ENCODE assay signal across 7 cellular contexts in the genomic region with DNA sequence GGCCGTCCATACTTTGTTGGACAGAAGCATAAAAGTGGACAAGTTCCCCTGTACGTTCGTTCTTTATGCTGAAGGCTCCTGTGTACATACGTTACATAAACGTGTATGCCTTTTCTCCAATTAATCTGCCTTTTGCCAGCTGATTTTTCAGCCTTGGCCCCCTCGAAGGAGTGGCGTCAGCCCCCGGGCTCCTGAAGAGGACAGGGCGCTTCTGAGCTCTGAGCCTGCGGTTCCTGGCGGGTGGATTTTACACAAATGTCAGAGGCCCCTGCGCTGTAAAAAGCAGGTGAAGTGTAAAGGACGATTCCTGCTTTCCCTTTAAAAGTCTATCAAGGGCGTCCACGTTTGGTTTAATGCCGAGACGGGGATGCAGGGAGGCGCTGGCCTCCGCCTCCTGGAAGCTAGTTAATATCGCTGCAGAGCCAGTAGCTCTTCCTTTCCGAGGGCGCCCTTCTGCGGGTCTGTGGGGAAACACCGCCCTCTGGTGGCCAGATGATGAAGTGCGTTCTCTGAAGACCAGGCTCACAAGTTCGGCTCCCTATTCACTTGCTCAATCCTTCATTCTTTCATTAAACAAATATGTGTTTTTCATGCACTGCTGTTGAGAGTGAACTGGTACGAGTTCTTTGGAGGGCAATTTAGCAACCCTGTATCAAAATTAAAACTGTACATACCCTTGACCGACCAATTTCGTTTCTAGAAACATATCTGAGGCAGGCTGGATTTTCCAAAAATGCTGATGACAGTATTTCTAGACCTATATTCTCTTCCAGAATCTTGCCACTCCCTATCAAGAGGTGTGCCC.
DNase-seq lines count a peak whose midpoint lies in the region; ATAC-seq and TF ChIP-seq lines count a peak whose summit lies in the region.

No MANE protein-coding gene starts in this region.

- peaks cover 10% of the 10 kb centered on the region for H3K4me1 Mint-ChIP-seq in neural progenitor cell
- peaks cover 9% of the 10 kb centered on the region for H3K4me1 Mint-ChIP-seq in stimulated activated naive CD8-positive, alpha-beta T cell treated with anti-CD3 and anti-CD28 coated beads, Interleukin-15, amount 100 ng/mL, for 72 hours

- peak overlapping the region; percentile 57 for H3K4me2 ChIP-seq in neural progenitor cell

- DNase-seq in Panc1 (ENCODE audit: low read depth, low spot score) (peak; percentile 57), fibroblast of peridontal ligament (ENCODE audit: extremely low read depth) (peak; percentile 89), neural progenitor cell (ENCODE audit: low spot score) (peak; percentile 86)
- peak; percentile 86 to 88 for DNase-seq in activated T-cell treated with anti-CD3 and anti-CD28 coated beads, Interleukin-2, amount 50 U/mL, for 48 hours
- DNase-seq in stimulated activated naive CD8-positive, alpha-beta T cell treated with anti-CD3 and anti-CD28 coated beads, Interleukin-15, amount 100 ng/mL, for 72 hours = peak; percentile 76 to 77

- TF ChIP-seq CTCF in GM12875 (IDR thresholded peaks at IDR 0.05; ENCODE audit: borderline replicate concordance, insufficient read depth, low read depth, low read length) (peak; percentile 91), Panc1 (IDR thresholded peaks at IDR 0.05) (peak; percentile 90), neural progenitor cell (IDR thresholded peaks at IDR 0.05) (peak; percentile 97)

- H3K79me2 ChIP-seq in neural progenitor cell (ENCODE audit: low read depth) = no peaks in the 10 kb centered on the region

- CTCF ChIA-PET in Panc1 (lab: Charles Lee) = interaction anchor here (0.5 to 1.8 kb wide), 10 partner anchors 31 to 1119 kb away, joined by 3 to 23 read pairs (median 4); no protein-coding TSS in a partner anchor

- peaks cover 7% of the 10 kb centered on the region for H3K36me3 Mint-ChIP-seq in neural progenitor cell

- H2AFZ ChIP-seq in neural progenitor cell (replicated peaks) = peak overlapping the region; percentile 66

- H3K36me3 ChIP-seq in Panc1 (ENCODE audit: control insufficient read depth, insufficient read depth, low read length) = no peaks in the 10 kb centered on the region
- H3K36me3 ChIP-seq in neural progenitor cell = peaks cover 6% of the 10 kb centered on the region

- BruUV-seq in Panc1 (replicated peaks; lab: Mats Ljungman, UMichigan) = no TSS peak

- H3K9me3 Mint-ChIP-seq in neural progenitor cell = no peaks in the 10 kb centered on the region
- H3K9me3 Mint-ChIP-seq in stimulated activated naive CD8-positive, alpha-beta T cell treated with anti-CD3 and anti-CD28 coated beads, Interleukin-15, amount 100 ng/mL, for 72 hours = no peaks in the 10 kb centered on the region

- ATAC-seq in Panc1 = peak; percentile 91
- ATAC-seq in stimulated activated naive CD8-positive, alpha-beta T cell treated with anti-CD3 and anti-CD28 coated beads, Interleukin-15, amount 100 ng/mL, for 72 hours = peak; percentile 75

- H4K20me1 ChIP-seq in neural progenitor cell (ENCODE audit: low read depth) = peaks cover 6% of the 10 kb centered on the region

- H3K27me3 ChIP-seq in Panc1 (ENCODE audit: control insufficient read depth, insufficient read depth, low read length) = no peaks in the 10 kb centered on the region
- no peaks in the 10 kb centered on the region for H3K27me3 ChIP-seq in neural progenitor cell

- TF ChIP-seq EP300 in Ishikawa (IDR thresholded peaks at IDR 0.05; ENCODE audit: borderline replicate concordance) = no peak

- no peak overlapping the region for H3K4me3 Mint-ChIP-seq in neural progenitor cell
- no peak overlapping the region for H3K4me3 Mint-ChIP-seq in stimulated activated naive CD8-positive, alpha-beta T cell treated with anti-CD3 and anti-CD28 coated beads, Interleukin-15, amount 100 ng/mL, for 72 hours

- H3F3A ChIP-seq in neural progenitor cell (ENCODE audit: low read depth) = peaks cover 5% of the 10 kb centered on the region

- peak; percentile 89 for TF ChIP-seq RAD21 in Ishikawa (IDR thresholded peaks at IDR 0.05; ENCODE audit: low read depth)

- H3K9ac ChIP-seq in neural progenitor cell = no peak overlapping the region

- no peak overlapping the region for H3K27ac ChIP-seq in Panc1 (ENCODE audit: low read length)
- no peak overlapping the region for H3K27ac ChIP-seq in neural progenitor cell

- in situ Hi-C loops in Panc1 (cut with HindIII; ENCODE audit: low pct_unique_long_range_greater_than_20kb, low sequenced_read_pairs) = no loop called here

- H3K27ac Mint-ChIP-seq in neural progenitor cell = no peak overlapping the region
- H3K27ac Mint-ChIP-seq in stimulated activated naive CD8-positive, alpha-beta T cell treated with anti-CD3 and anti-CD28 coated beads, Interleukin-15, amount 100 ng/mL, for 72 hours = no peak overlapping the region

- H3K4me1 ChIP-seq in Panc1 (ENCODE audit: control insufficient read depth, insufficient read depth, low read length) (peaks cover 3% of the 10 kb centered on the region; the same call in 1 of the 2 replicates), neural progenitor cell (peaks cover 5% of the 10 kb centered on the region)

- POLR2A ChIA-PET in Panc1 (lab: Charles Lee) = interaction anchor here (0.6 kb wide), 1 partner anchor 71 kb away, joined by 3 read pairs; no protein-coding TSS in a partner anchor

- intact Hi-C loops in Panc1 (cut with micrococcal nuclease; ENCODE audit: unreplicated experiment) = loop anchor here (5.0 kb wide), 3 partner anchors 201 to 516 kb away; no protein-coding TSS in a partner anchor

- H3K27me3 Mint-ChIP-seq in neural progenitor cell (ENCODE audit: insufficient read depth, low read depth) = peaks cover 8% of the 10 kb centered on the region
- peaks cover 16% of the 10 kb centered on the region for H3K27me3 Mint-ChIP-seq in stimulated activated naive CD8-positive, alpha-beta T cell treated with anti-CD3 and anti-CD28 coated beads, Interleukin-15, amount 100 ng/mL, for 72 hours

- no peaks in the 10 kb centered on the region for H3K9me3 ChIP-seq in Panc1 (ENCODE audit: control insufficient read depth, insufficient read depth, low read depth, low read length)
- H3K9me3 ChIP-seq in neural progenitor cell (ENCODE audit: low read depth) = peaks cover 6% of the 10 kb centered on the region

- H3K4me3 ChIP-seq in GM12875 (ENCODE audit: low read depth, low read length) = no peak overlapping the region
- peak overlapping the region; percentile 21 to 43 for H3K4me3 ChIP-seq in Panc1 (ENCODE audit: low read depth in 2 of 2, low read length in 2 of 2)
- H3K4me3 ChIP-seq in neural progenitor cell = no peak overlapping the region

TF ChIP-seq in Ishikawa, 13 proteins besides CTCF, POLR2A, EP300 and RAD21:
- TF ChIP-seq, protein P1, sequence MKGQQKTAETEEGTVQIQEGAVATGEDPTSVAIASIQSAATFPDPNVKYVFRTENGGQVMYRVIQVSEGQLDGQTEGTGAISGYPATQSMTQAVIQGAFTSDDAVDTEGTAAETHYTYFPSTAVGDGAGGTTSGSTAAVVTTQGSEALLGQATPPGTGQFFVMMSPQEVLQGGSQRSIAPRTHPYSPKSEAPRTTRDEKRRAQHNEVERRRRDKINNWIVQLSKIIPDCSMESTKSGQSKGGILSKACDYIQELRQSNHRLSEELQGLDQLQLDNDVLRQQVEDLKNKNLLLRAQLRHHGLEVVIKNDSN (IDR thresholded peaks at IDR 0.05) = no peak
- TF ChIP-seq CREB1 (IDR thresholded peaks at IDR 0.05; ENCODE audit: low read depth) = no peak
- no peak for TF ChIP-seq FOXM1 (IDR thresholded peaks at IDR 0.05; ENCODE audit: borderline replicate concordance, low read depth)
- TF ChIP-seq ZBTB7A (IDR thresholded peaks at IDR 0.05; ENCODE audit: low read depth) = no peak
- TF ChIP-seq, protein P2, sequence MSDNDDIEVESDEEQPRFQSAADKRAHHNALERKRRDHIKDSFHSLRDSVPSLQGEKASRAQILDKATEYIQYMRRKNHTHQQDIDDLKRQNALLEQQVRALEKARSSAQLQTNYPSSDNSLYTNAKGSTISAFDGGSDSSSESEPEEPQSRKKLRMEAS (IDR thresholded peaks at IDR 0.05) = no peak
- TF ChIP-seq TCF12 (IDR thresholded peaks at IDR 0.05; ENCODE audit: low read depth) = no peak
- TF ChIP-seq TEAD4 (IDR thresholded peaks at IDR 0.05) = no peak
- TF ChIP-seq EGR1 (IDR thresholded peaks at IDR 0.05) = no peak
- TF ChIP-seq, protein P3, sequence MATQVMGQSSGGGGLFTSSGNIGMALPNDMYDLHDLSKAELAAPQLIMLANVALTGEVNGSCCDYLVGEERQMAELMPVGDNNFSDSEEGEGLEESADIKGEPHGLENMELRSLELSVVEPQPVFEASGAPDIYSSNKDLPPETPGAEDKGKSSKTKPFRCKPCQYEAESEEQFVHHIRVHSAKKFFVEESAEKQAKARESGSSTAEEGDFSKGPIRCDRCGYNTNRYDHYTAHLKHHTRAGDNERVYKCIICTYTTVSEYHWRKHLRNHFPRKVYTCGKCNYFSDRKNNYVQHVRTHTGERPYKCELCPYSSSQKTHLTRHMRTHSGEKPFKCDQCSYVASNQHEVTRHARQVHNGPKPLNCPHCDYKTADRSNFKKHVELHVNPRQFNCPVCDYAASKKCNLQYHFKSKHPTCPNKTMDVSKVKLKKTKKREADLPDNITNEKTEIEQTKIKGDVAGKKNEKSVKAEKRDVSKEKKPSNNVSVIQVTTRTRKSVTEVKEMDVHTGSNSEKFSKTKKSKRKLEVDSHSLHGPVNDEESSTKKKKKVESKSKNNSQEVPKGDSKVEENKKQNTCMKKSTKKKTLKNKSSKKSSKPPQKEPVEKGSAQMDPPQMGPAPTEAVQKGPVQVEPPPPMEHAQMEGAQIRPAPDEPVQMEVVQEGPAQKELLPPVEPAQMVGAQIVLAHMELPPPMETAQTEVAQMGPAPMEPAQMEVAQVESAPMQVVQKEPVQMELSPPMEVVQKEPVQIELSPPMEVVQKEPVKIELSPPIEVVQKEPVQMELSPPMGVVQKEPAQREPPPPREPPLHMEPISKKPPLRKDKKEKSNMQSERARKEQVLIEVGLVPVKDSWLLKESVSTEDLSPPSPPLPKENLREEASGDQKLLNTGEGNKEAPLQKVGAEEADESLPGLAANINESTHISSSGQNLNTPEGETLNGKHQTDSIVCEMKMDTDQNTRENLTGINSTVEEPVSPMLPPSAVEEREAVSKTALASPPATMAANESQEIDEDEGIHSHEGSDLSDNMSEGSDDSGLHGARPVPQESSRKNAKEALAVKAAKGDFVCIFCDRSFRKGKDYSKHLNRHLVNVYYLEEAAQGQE (IDR thresholded peaks at IDR 0.05; ENCODE audit: low read depth) = no peak

Comparison
In these comparisons a context has a peak if more than half of its experiments do, and no peak if none do; other contexts are left out.
1. H3K4me3 ChIP-seq: peak in Panc1 (2 of 2); none in GM12875 (single experiment) and neural progenitor cell (single experiment).
2. Peak in every context shown above with its lines, with median percentiles within 50 percentile points of each other: CTCF ChIP-seq and DNase-seq.